ENCODE assay signal across 18 cellular contexts in genomic region chr1:222657899-222658298, GRCh38.
"Had no signal": no experiment of that assay in that cellular context is flagged by ENCODE, and none has a peak within 500 bp of the region (broad histone marks: within the 10 kb centered on the region; RNA-seq: fewer than 3 reads in every experiment).

No MANE protein-coding gene starts in this region.

- H3K9me3 Mint-ChIP-seq: activated T-cell treated with anti-CD3 and anti-CD28 coated beads, Interleukin-2, amount 50 U/mL, for 24 hours; endodermal cell; nephron; stimulated activated naive CD8-positive, alpha-beta T cell treated with anti-CD3 and anti-CD28 coated beads, Interleukin-15, Interleukin-2, amounts not matched to agents 100 ng/mL and 50 ng/mL, for 24 hours had no signal

- DNase-seq: activated CD4-positive, alpha-beta T cell treated with anti-CD3 and anti-CD28 coated beads, Interleukin-2, amount 50 U/mL, for 1 hour; activated CD4-positive, CD25-positive, alpha-beta regulatory T cell; activated CD8-positive, alpha-beta memory T cell treated with anti-CD3 and anti-CD28 coated beads, Interleukin-2, amount 10 ng/mL, durations not matched to agents 7 days and 5 days; activated gamma-delta T cell treated with Interleukin-2 at 50 U/mL for 16 hours; activated T-cell treated with anti-CD3 and anti-CD28 coated beads, Interleukin-2, amount 50 U/mL, for 24 hours; central memory CD4-positive, alpha-beta T cell; cortex of kidney; endodermal cell; hypothalamus; kidney glomerular epithelial cell; occipital lobe; spleen had no signal

- H3K4me3 Mint-ChIP-seq: activated CD8-positive, alpha-beta memory T cell treated with anti-CD3 and anti-CD28 coated beads, Interleukin-2, amount 10 ng/mL, durations not matched to agents 7 days and 5 days; activated T-cell treated with anti-CD3 and anti-CD28 coated beads, Interleukin-2, amount 50 U/mL, for 24 hours; endodermal cell; nephron; stimulated activated naive CD8-positive, alpha-beta T cell treated with anti-CD3 and anti-CD28 coated beads, Interleukin-15, Interleukin-2, amounts not matched to agents 100 ng/mL and 50 ng/mL, for 24 hours had no signal

- H3K27ac ChIP-seq: prostate gland, thoracic aorta had no signal

- H3K4me1 Mint-ChIP-seq: endodermal cell, nephron had no signal

- H3K27ac Mint-ChIP-seq: activated CD8-positive, alpha-beta memory T cell treated with anti-CD3 and anti-CD28 coated beads, Interleukin-2, amount 10 ng/mL, durations not matched to agents 7 days and 5 days; endodermal cell; nephron; stimulated activated naive CD8-positive, alpha-beta T cell treated with anti-CD3 and anti-CD28 coated beads, Interleukin-15, Interleukin-2, amounts not matched to agents 100 ng/mL and 50 ng/mL, for 24 hours had no signal

- H3K4me3 ChIP-seq: lung, prostate gland, spleen, thoracic aorta had no signal

- H3K27me3 ChIP-seq: spleen had no signal

- H3K27me3 Mint-ChIP-seq: activated CD8-positive, alpha-beta memory T cell treated with anti-CD3 and anti-CD28 coated beads, Interleukin-2, amount 10 ng/mL, durations not matched to agents 7 days and 5 days; activated T-cell treated with anti-CD3 and anti-CD28 coated beads, Interleukin-2, amount 50 U/mL, for 24 hours; stimulated activated naive CD8-positive, alpha-beta T cell treated with anti-CD3 and anti-CD28 coated beads, Interleukin-15, Interleukin-2, amounts not matched to agents 100 ng/mL and 50 ng/mL, for 24 hours had no signal

- H3K4me1 ChIP-seq: prostate gland had no signal

- H3K9me3 ChIP-seq: prostate gland, spleen, thoracic aorta had no signal

- ATAC-seq: activated CD8-positive, alpha-beta memory T cell treated with anti-CD3 and anti-CD28 coated beads, Interleukin-2, amount 10 ng/mL, durations not matched to agents 7 days and 5 days; sciatic nerve had no signal
